Comparison of ENCODE assay signal across 18 cellular contexts in the genomic region with DNA sequence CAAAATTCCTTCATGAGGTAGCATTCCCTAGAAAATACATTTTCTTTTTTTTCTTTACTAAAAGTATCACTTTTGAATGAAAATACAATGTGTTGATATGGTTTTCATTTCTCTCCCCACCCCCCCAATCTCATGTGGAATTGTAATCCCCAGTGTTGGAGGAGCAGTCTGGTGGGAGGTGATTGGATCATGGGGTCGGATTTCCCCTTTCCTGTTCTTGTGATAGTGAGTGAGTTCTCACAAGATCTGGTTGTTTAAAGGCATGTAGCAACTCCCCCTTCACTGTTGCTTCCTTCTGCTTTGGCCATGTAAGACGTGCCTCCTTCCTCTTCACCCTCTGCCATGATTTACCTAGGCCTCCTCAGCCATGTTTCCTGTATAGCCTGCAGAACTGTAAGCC.
"Had no signal": no experiment of that assay in that cellular context is flagged by ENCODE, and none has a peak within 500 bp of the region (broad histone marks: within the 10 kb centered on the region; RNA-seq: fewer than 3 reads in every experiment).

No MANE protein-coding gene starts in this region.

- H3K4me1 ChIP-seq: psoas muscle, vagina had no signal

- ATAC-seq: activated CD4-positive, CD25-positive, alpha-beta regulatory T cell treated with anti-CD3 and anti-CD28 coated beads, Interleukin-2, amount 50 U/mL, for 24 hours; activated T-cell treated with anti-CD3 and anti-CD28 coated beads, Interleukin-2, amount 50 U/mL, for 4 hours; psoas muscle; right cardiac atrium; stimulated activated naive CD8-positive, alpha-beta T cell treated with anti-CD3 and anti-CD28 coated beads, Interleukin-15, amount 100 ng/mL, for 72 hours had no signal

- H3K27ac Mint-ChIP-seq: activated naive CD4-positive, alpha-beta T cell treated with anti-CD3 and anti-CD28 coated beads for 36 hours; memory B cell; stimulated activated naive CD8-positive, alpha-beta T cell treated with anti-CD3 and anti-CD28 coated beads, Interleukin-15, amount 100 ng/mL, for 72 hours had no signal

- H3K4me3 ChIP-seq: body of pancreas, mucosa of descending colon, psoas muscle, skin epidermis, vagina had no signal

- H3K36me3 ChIP-seq: vagina had no signal

- H3K27ac ChIP-seq: body of pancreas, psoas muscle, skin epidermis, vagina had no signal

- H3K4me1 Mint-ChIP-seq: memory B cell; naive B cell; stimulated activated naive CD8-positive, alpha-beta T cell treated with anti-CD3 and anti-CD28 coated beads, Interleukin-15, amount 100 ng/mL, for 72 hours had no signal

- H3K9me3 ChIP-seq: body of pancreas, mucosa of descending colon, psoas muscle, vagina had no signal

- H3K27me3 ChIP-seq: body of pancreas, vagina had no signal

- H3K27me3 Mint-ChIP-seq: memory B cell; naive B cell; stimulated activated naive CD8-positive, alpha-beta T cell treated with anti-CD3 and anti-CD28 coated beads, Interleukin-15, amount 100 ng/mL, for 72 hours had no signal

- H3K36me3 Mint-ChIP-seq: memory B cell, naive B cell had no signal

- H3K4me3 Mint-ChIP-seq: activated naive CD4-positive, alpha-beta T cell treated with anti-CD3 and anti-CD28 coated beads for 36 hours; activated T-cell treated with anti-CD3 and anti-CD28 coated beads, Interleukin-2, amount 50 U/mL, for 4 hours; memory B cell; naive B cell; stimulated activated naive CD8-positive, alpha-beta T cell treated with anti-CD3 and anti-CD28 coated beads, Interleukin-15, amount 100 ng/mL, for 72 hours had no signal

- DNase-seq: activated CD4-positive, alpha-beta T cell treated with anti-CD3 and anti-CD28 coated beads, Interleukin-2, amount 50 U/mL, for 1 hour; activated CD8-positive, alpha-beta memory T cell treated with anti-CD3 and anti-CD28 coated beads, Interleukin-2, amount 50 U/mL, for 4 hours; activated naive CD4-positive, alpha-beta T cell treated with anti-CD3 and anti-CD28 coated beads for 36 hours; activated T-cell treated with anti-CD3 and anti-CD28 coated beads, Interleukin-2, amount 50 U/mL, for 4 hours; dermis blood vessel endothelial cell; effector memory CD4-positive, alpha-beta T cell; mucosa of descending colon; naive B cell; psoas muscle; right cardiac atrium; stimulated activated CD4-positive, alpha-beta T cell treated with anti-CD3 and anti-CD28 coated beads, Interleukin-15, amount 100 ng/mL, for 24 hours; stimulated activated CD4-positive, alpha-beta T cell treated with anti-CD3 and anti-CD28 coated beads, Interleukin-4, amount 100 ng/mL, for 1 hour; stimulated activated naive CD8-positive, alpha-beta T cell treated with anti-CD3 and anti-CD28 coated beads, Interleukin-15, amount 100 ng/mL, for 72 hours had no signal
